In the genomic region with DNA sequence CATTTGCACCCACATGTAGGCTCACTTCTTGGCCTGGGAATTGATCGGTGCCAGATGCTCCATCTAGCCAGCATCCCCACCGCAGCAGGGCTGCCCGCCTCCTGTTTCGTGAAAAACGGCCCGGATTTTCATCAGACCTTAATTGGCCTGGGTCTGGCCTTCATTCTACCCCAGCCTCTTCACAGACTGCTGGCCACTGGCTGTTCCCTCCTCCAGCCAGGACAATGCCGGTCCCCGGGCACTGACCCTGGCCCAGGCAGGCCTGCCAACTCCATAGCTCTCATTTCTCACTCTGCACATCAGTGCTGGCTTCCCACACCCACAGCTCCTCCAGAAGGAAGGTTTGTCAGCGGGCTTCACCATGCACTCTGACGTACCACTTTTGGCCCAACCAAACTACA, we compare ENCODE assay signal across 22 cellular contexts. TPM values are rescaled to one million over a fixed set of nuclear protein-coding genes. Genes with fewer than 3 reads are reported as not detected.
DNase-seq lines count a peak whose midpoint lies in the region; ATAC-seq and TF ChIP-seq lines count a peak whose summit lies in the region.
"Had no signal": no experiment of that assay in that cellular context is flagged by ENCODE, and none has a peak within 500 bp of the region (broad histone marks: within the 10 kb centered on the region; RNA-seq: fewer than 3 reads in every experiment).

No MANE protein-coding gene starts in this region.

- DNase-seq in breast epithelium (ENCODE audit: low spot score in 2 of 2) (no peak), mammary epithelial cell (no peak), right atrium auricular region (ENCODE audit: low spot score) (no peak), putamen (ENCODE audit: low spot score) (peak; percentile 56), uterus (no peak), HFFc6 (no peak), ACHN (no peak)
- DNase-seq: activated CD4-positive, alpha-beta T cell treated with anti-CD3 and anti-CD28 coated beads, Interleukin-2, amount 50 U/mL, for 48 hours; activated T-cell treated with anti-CD3 and anti-CD28 coated beads for 4 hours; effector memory CD4-positive, alpha-beta T cell; MG63; NCI-H1694; OCI-M1; SJCRH30 had no signal

- H3K36me3 ChIP-seq in breast epithelium (no peaks in the 10 kb centered on the region), mammary epithelial cell (ENCODE audit: insufficient read depth, low read length) (peaks cover 7% of the 10 kb centered on the region), right atrium auricular region (peaks cover 67% of the 10 kb centered on the region), uterus (no peaks in the 10 kb centered on the region)
- H3K36me3 ChIP-seq: SJCRH30 had no signal

- BruUV-seq in mammary epithelial cell (replicated peaks; lab: Mats Ljungman, UMichigan): no TSS peak

- dilution Hi-C loops in mammary epithelial cell (cut with HindIII; ENCODE audit: low sequenced_read_pairs): no loop called here

- no peak overlapping the region for H3K9ac ChIP-seq in mammary epithelial cell (ENCODE audit: insufficient read depth, low read length)

- no peak overlapping the region for H3K4me3 ChIP-seq in breast epithelium
- no peak overlapping the region for H3K4me3 ChIP-seq in mammary epithelial cell (replicated peaks in 1 of 3; ENCODE audit: insufficient read depth in 1 of 3, low read depth in 2 of 3, low read length in 3 of 3)
- H3K4me3 ChIP-seq in right atrium auricular region: no peak overlapping the region
- H3K4me3 ChIP-seq in uterus: no peak overlapping the region
- H3K4me3 ChIP-seq: MG63, SJCRH30 had no signal

- H3K79me2 ChIP-seq in mammary epithelial cell (ENCODE audit: insufficient read depth, low read length): peaks cover 61% of the 10 kb centered on the region

- H2AFZ ChIP-seq in mammary epithelial cell (ENCODE audit: low read depth, low read length): no peak overlapping the region

- intact Hi-C loops in breast epithelium (cut with DNase I; ENCODE audit: low total_unique reads): no loop called here
- intact Hi-C loops in mammary epithelial cell (cut with micrococcal nuclease): no loop called here
- intact Hi-C loops in uterus (cut with DNase I; ENCODE audit: low total_unique reads): no loop called here

- H3K36me3 Mint-ChIP-seq in HFFc6 (ENCODE audit: low read depth): peaks cover 24% of the 10 kb centered on the region
- H3K36me3 Mint-ChIP-seq: IgD-negative memory B cell; natural killer cell treated with Interleukin-12 subunit alpha and Interleukin-12 subunit beta and Interleukin-15 and Interleukin-18, amount 100 ng/mL, for 72 hours; stimulated activated effector memory CD8-positive, alpha-beta T cell treated with anti-CD3 and anti-CD28 coated beads, Interleukin-12 subunit alpha, Interleukin-12 subunit beta, amount 100 ng/mL, for 72 hours had no signal

- TF ChIP-seq POLR2A in breast epithelium (IDR thresholded peaks at IDR 0.05) (no peak), uterus (IDR thresholded peaks at IDR 0.05) (no peak)

- 96% methylated on average over 8 of the region's 10 CpGs for WGBS in mammary epithelial cell (ENCODE audit: low coverage, missing lambda C conversion rate)

- H3K4me3 Mint-ChIP-seq in HFFc6: no peak overlapping the region
- H3K4me3 Mint-ChIP-seq: IgD-negative memory B cell; natural killer cell treated with Interleukin-12 subunit alpha and Interleukin-12 subunit beta and Interleukin-15 and Interleukin-18, amount 100 ng/mL, for 72 hours; stimulated activated effector memory CD8-positive, alpha-beta T cell treated with anti-CD3 and anti-CD28 coated beads, Interleukin-12 subunit alpha, Interleukin-12 subunit beta, amount 100 ng/mL, for 72 hours; type B pancreatic cell had no signal

- peaks cover 28% of the 10 kb centered on the region for H3K4me1 Mint-ChIP-seq in HFFc6 (ENCODE audit: low read depth)
- H3K4me1 Mint-ChIP-seq: IgD-negative memory B cell; stimulated activated effector memory CD8-positive, alpha-beta T cell treated with anti-CD3 and anti-CD28 coated beads, Interleukin-12 subunit alpha, Interleukin-12 subunit beta, amount 100 ng/mL, for 72 hours had no signal

- no peaks in the 10 kb centered on the region for H3K9me3 Mint-ChIP-seq in HFFc6
- H3K9me3 Mint-ChIP-seq: IgD-negative memory B cell; natural killer cell treated with Interleukin-12 subunit alpha and Interleukin-12 subunit beta and Interleukin-15 and Interleukin-18, amount 100 ng/mL, for 72 hours; stimulated activated effector memory CD8-positive, alpha-beta T cell treated with anti-CD3 and anti-CD28 coated beads, Interleukin-12 subunit alpha, Interleukin-12 subunit beta, amount 100 ng/mL, for 72 hours; type B pancreatic cell had no signal

- H3K9me3 ChIP-seq in breast epithelium (no peaks in the 10 kb centered on the region), mammary epithelial cell (replicated peaks; ENCODE audit: insufficient read depth, low read length) (no peaks in the 10 kb centered on the region), right atrium auricular region (no peaks in the 10 kb centered on the region), uterus (no peaks in the 10 kb centered on the region)
- H3K9me3 ChIP-seq: MG63, SJCRH30 had no signal

- in situ Hi-C loops in mammary epithelial cell (cut with MboI; ENCODE audit: low sequenced_read_pairs in 2 of 2): no loop called here
- in situ Hi-C loops in ACHN (cut with HindIII; ENCODE audit: low pct_ligation_motif_present, low pct_unique_long_range_greater_than_20kb, low sequenced_read_pairs): no loop called here

- H3K4me1 ChIP-seq in breast epithelium (no peaks in the 10 kb centered on the region), mammary epithelial cell (ENCODE audit: insufficient read depth, low read length) (peaks cover 7% of the 10 kb centered on the region), right atrium auricular region (peaks cover 0 to 97% of the 10 kb centered on the region in 2 donors), uterus (peaks cover 17 to 37% of the 10 kb centered on the region in 2 donors)
- H3K4me1 ChIP-seq: SJCRH30 had no signal

- CTCF ChIA-PET in mammary epithelial cell (lab: Charles Lee; ENCODE audit: low non-redundant PET): no interaction called here

- no peaks in the 10 kb centered on the region for H3K27me3 ChIP-seq in breast epithelium
- H3K27me3 ChIP-seq in mammary epithelial cell (ENCODE audit: insufficient read depth, low read length): no peaks in the 10 kb centered on the region
- no peaks in the 10 kb centered on the region for H3K27me3 ChIP-seq in right atrium auricular region
- H3K27me3 ChIP-seq in uterus: no peaks in the 10 kb centered on the region
- H3K27me3 ChIP-seq: MG63, SJCRH30 had no signal

- no peak overlapping the region for H3K4me2 ChIP-seq in mammary epithelial cell (ENCODE audit: insufficient read depth, low read depth, low read length)

- H3K27ac ChIP-seq in breast epithelium (peak overlapping the region; percentile 3 to 74), mammary epithelial cell (ENCODE audit: insufficient read depth, low read depth, low read length) (no peak overlapping the region), right atrium auricular region (peak overlapping the region; percentile 71 to 73), uterus (peak overlapping the region; percentile 47 to 72)
- H3K27ac ChIP-seq: 22Rv1, SJCRH30, VCaP had no signal

- no peaks in the 10 kb centered on the region for H4K20me1 ChIP-seq in mammary epithelial cell (ENCODE audit: insufficient read depth, low read length)

- peaks cover 20% of the 10 kb centered on the region for H3K27me3 Mint-ChIP-seq in HFFc6 (ENCODE audit: insufficient read depth)
- H3K27me3 Mint-ChIP-seq: natural killer cell treated with Interleukin-12 subunit alpha and Interleukin-12 subunit beta and Interleukin-15 and Interleukin-18, amount 100 ng/mL, for 72 hours; type B pancreatic cell had no signal

- no peak for ATAC-seq in HG03432 (IDR thresholded peaks at IDR 0.05; ENCODE audit: unreplicated experiment)
- ATAC-seq: stimulated activated effector memory CD8-positive, alpha-beta T cell treated with anti-CD3 and anti-CD28 coated beads, Interleukin-12 subunit alpha, Interleukin-12 subunit beta, amount 100 ng/mL, for 72 hours had no signal

- H3K27ac Mint-ChIP-seq in HFFc6: no peak overlapping the region
- H3K27ac Mint-ChIP-seq: IgD-negative memory B cell; natural killer cell treated with Interleukin-12 subunit alpha and Interleukin-12 subunit beta and Interleukin-15 and Interleukin-18, amount 100 ng/mL, for 72 hours; stimulated activated effector memory CD8-positive, alpha-beta T cell treated with anti-CD3 and anti-CD28 coated beads, Interleukin-12 subunit alpha, Interleukin-12 subunit beta, amount 100 ng/mL, for 72 hours had no signal

- TF ChIP-seq CTCF in breast epithelium (IDR thresholded peaks at IDR 0.05) (no peak), mammary epithelial cell (conservative IDR thresholded peaks at IDR 0.05 in 1 of 2, IDR thresholded peaks at IDR 0.05 in 1 of 2; ENCODE audit: extremely low read depth in 1 of 2, insufficient read depth in 1 of 2, low read depth in 1 of 2, low read length in 2 of 2) (no peak), right atrium auricular region (IDR thresholded peaks at IDR 0.05) (no peak), uterus (IDR thresholded peaks at IDR 0.05) (no peak), HFFc6 (IDR thresholded peaks at IDR 0.05) (no peak)

RNA-seq across cellular contexts. Expression of a gene that starts 27.9 kb away (rescaled TPM):
- 1,000 to 10,000 TPM in 1 of 3 donors, 100 to 1,000 TPM in 2; 269 to 1,246 (median 290) TPM for total RNA-seq in breast epithelium
- 100 to 1,000 TPM; 118 to 521 TPM for total RNA-seq in mammary epithelial cell
- polyA plus RNA-seq in mammary epithelial cell: 105 TPM
- polyA minus RNA-seq in mammary epithelial cell: 154 TPM
- total RNA-seq in right atrium auricular region: 100 to 1,000 TPM; 625 to 711 TPM
- 100 to 1,000 TPM; 192 to 702 (median 423) TPM for total RNA-seq in uterus
- total RNA-seq in HFFc6 (2021; fragmentation: NEBNext Ultra II Directional; extraction: Animal tissue kit (Norgen Biotek cat#: 25700)): 100 to 1,000 TPM; 303 to 525 (median 354) TPM
- total RNA-seq: natural killer cell treated with Interleukin-12 subunit alpha and Interleukin-12 subunit beta and Interleukin-15 and Interleukin-18, amount 100 ng/mL, for 72 hours; T-helper 1 cell treated with Interleukin-12 subunit alpha and Interleukin-12 subunit beta and Interleukin-4 antibody, amounts not matched to agents 30 ng/mL and 1 ng/mL, for 36 hours had no signal
- polyA plus RNA-seq: IgD-negative memory B cell had no signal
